ENCODE assay signal across 8 cellular contexts in the genomic region with DNA sequence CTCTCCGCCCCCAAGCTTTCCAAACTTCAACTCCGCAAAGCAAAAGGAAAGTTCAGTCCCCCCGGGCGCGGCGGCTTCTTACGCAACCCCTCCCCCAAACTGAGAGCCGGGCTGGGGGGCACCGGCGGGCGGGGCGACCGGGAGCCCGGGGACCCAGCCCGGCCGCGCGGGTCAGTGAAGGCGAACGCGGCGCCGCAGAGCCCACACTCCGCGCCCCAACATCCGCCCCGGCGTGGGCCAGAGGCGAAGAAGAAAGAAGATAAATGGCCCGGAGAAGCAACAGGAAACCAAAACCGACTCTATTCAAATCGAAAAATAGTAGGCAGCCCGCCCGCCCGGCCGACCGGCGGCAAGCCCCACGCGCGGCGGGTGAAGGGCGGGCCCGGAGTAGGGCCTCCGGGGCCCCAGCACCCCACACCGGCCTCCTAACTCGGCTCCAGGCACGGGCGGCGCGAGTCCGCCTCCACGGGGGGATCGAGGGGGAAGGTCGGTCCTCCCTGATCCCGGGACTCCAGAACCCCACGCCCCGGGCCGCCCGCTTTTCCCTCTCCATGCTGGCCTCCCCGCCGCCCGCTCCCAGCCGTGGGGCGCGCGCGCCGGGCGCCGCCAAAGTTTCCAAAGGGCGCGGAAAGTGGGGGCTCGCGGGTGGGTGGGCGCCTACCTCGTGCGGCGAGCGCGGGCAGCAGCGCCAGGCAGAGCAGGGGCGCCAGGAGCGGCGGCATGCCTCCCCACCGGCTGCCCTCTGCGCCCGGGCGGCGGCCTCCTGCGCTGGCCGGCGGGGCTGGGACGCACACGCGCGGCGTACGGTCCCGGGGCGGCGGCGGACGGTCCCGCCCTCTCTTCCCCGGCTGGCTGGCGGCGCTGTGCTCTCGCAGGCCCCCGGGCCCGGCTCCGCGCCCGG. TPM values are rescaled to one million over a fixed set of nuclear protein-coding genes. Genes with fewer than 3 reads are reported as not detected.
DNase-seq lines count a peak whose midpoint lies in the region; ATAC-seq and TF ChIP-seq lines count a peak whose summit lies in the region.

No MANE protein-coding gene starts in this region.

- no peak for TF ChIP-seq CTCF in colonic mucosa (IDR thresholded peaks at IDR 0.05)

- H3K4me1 ChIP-seq in colonic mucosa = peaks cover 26% of the 10 kb centered on the region
- H3K4me1 ChIP-seq in muscle layer of colon (ENCODE audit: insufficient read depth, low read length) = peaks cover 70% of the 10 kb centered on the region
- peaks cover 60% of the 10 kb centered on the region for H3K4me1 ChIP-seq in thymus (ENCODE audit: control insufficient read depth, insufficient read depth, low read length)

- H3K9ac ChIP-seq in colonic mucosa (ENCODE audit: low read depth in 2 of 2, low read length in 2 of 2) (peak overlapping the region; percentile 87 to 96), muscle layer of colon (ENCODE audit: low read length) (peak overlapping the region; percentile 76)

- H3K4me3 ChIP-seq in colonic mucosa = peak overlapping the region; percentile 85
- H3K4me3 ChIP-seq in muscle layer of colon (ENCODE audit: low read depth in 1 of 2, low read length in 2 of 2) = peak overlapping the region; percentile 88 to 91
- peak overlapping the region; percentile 90 for H3K4me3 ChIP-seq in thymus (ENCODE audit: low read length)

- H3K27me3 ChIP-seq in colonic mucosa (no peaks in the 10 kb centered on the region), muscle layer of colon (ENCODE audit: control insufficient read depth in 1 of 2, insufficient read depth in 2 of 2, low read length in 2 of 2) (no peaks in the 10 kb centered on the region), thymus (ENCODE audit: control insufficient read depth, insufficient read depth) (no peaks in the 10 kb centered on the region)

- DNase-seq in DMS 273 (lab: John Stamatoyannopoulos, UW; ENCODE audit: unreplicated experiment) (peak; percentile 69), DMS 273 treated with DMSO at 0.1 percent for 48 hours (lab: John Stamatoyannopoulos, UW) (no peak), colonic mucosa (no peak), NCI-H2081 (lab: John Stamatoyannopoulos, UW) (no peak)
- DNase-seq in activated CD4-positive, alpha-beta T cell treated with anti-CD3 and anti-CD28 coated beads for 1 hour = peak; percentile 30

- intact Hi-C loops in colonic mucosa (cut with DNase I) = loop anchor here (10.0 kb wide), 1 partner anchor 79 kb away; no protein-coding TSS in a partner anchor

- H3K36me3 ChIP-seq in colonic mucosa (no peaks in the 10 kb centered on the region), muscle layer of colon (ENCODE audit: insufficient read depth, low read length) (peaks cover 20% of the 10 kb centered on the region), thymus (ENCODE audit: control insufficient read depth, insufficient read depth) (peaks cover 22% of the 10 kb centered on the region)

- peak; percentile 21 for ATAC-seq in HG03354 (IDR thresholded peaks at IDR 0.05; ENCODE audit: poor library complexity, severe bottlenecking, unreplicated experiment)

- peak overlapping the region; percentile 84 for H3K27ac ChIP-seq in colonic mucosa
- H3K27ac ChIP-seq in muscle layer of colon (ENCODE audit: low read depth, low read length) = peak overlapping the region; percentile 90
- H3K27ac ChIP-seq in thymus (ENCODE audit: low read depth) = peak overlapping the region; percentile 90

- WGBS in thymus = under 1% methylated on average over 111 of the region's 114 CpGs

- H3K9me3 ChIP-seq in colonic mucosa (no peaks in the 10 kb centered on the region), muscle layer of colon (ENCODE audit: low read length) (no peaks in the 10 kb centered on the region), thymus (ENCODE audit: control insufficient read depth) (no peaks in the 10 kb centered on the region)

RNA-seq across cellular contexts. Expression of a gene that starts 0.5 kb away (rescaled TPM):
- total RNA-seq in colonic mucosa = 10 to 100 TPM; 49.3 to 99.4 TPM
- polyA plus RNA-seq in thymus = 15.9 TPM

Comparison
In these comparisons a context has a peak if more than half of its experiments do, and no peak if none do; other contexts are left out.
1. DNase-seq: peak in DMS 273 (single experiment) and activated CD4-positive, alpha-beta T cell treated with anti-CD3 and anti-CD28 coated beads for 1 hour (single experiment); none in DMS 273 treated with DMSO at 0.1 percent for 48 hours (single experiment), colonic mucosa (single experiment) and NCI-H2081 (0 of 2).
2. Peak in every context shown above with its lines, with median percentiles within 50 percentile points of each other: H3K27ac ChIP-seq and H3K4me3 ChIP-seq.